8 cellular contexts compared by ENCODE assay signal in the genomic region with DNA sequence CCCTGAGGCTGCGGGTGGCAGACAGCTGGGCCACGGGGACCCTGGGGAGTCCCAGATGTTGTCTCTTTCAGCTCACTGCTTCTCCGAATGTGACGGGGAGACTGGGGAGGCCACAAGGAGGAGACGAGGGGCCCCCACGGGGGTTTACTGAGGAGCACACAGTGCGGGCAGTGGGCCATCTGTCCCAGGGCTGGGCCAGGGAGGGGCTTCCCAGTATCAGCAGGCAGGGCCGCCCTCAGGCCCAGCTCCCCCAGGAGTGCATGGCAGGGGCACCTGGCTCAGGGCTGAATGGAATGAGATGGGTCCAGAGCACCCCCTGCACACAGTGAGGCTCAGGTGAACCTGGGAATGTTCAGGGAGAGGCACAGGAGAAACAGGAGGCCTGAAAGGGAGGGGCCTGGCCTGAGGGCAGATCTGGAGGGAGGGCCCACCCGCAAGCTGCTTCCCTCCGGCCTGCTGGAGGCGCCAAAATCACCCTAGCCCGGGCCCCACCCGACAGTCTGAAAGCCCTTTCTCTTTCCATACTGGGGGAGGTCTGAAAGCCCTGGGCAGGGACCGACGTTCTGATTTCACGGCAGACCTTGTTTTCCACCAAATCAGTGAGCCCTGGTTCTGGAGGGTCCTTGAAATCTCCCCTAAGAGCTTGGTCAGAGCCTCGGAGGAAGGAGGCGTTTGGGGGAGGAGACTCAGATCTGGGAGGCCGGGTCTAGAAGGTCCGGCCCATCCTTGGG.
DNase-seq lines count a peak whose midpoint lies in the region; ATAC-seq lines count a peak whose summit lies in the region.

No MANE protein-coding gene starts in this region.

- ATAC-seq in GM19025 (IDR thresholded peaks at IDR 0.05; ENCODE audit: low read depth, unreplicated experiment): peak; percentile 58
- peak; percentile 38 for ATAC-seq in HG03066 (IDR thresholded peaks at IDR 0.05; ENCODE audit: low read depth, unreplicated experiment)

- H3K36me3 Mint-ChIP-seq in dendritic cell treated with granulocyte-macrophage colony-stimulating factor and Interleukin-4, amounts not matched to agents 40 ng/mL and 50 ng/mL, for 4 days (ENCODE audit: low read depth): no peaks in the 10 kb centered on the region

- H3K27ac Mint-ChIP-seq in dendritic cell treated with granulocyte-macrophage colony-stimulating factor and Interleukin-4, amounts not matched to agents 40 ng/mL and 50 ng/mL, for 4 days: peak overlapping the region; percentile 75

- H3K9me3 Mint-ChIP-seq in dendritic cell treated with granulocyte-macrophage colony-stimulating factor and Interleukin-4, amounts not matched to agents 40 ng/mL and 50 ng/mL, for 4 days: no peaks in the 10 kb centered on the region

- H3K36me3 ChIP-seq in mucosa of stomach (ENCODE audit: control insufficient read depth, insufficient read depth, low read length): no peaks in the 10 kb centered on the region

- H3K9me3 ChIP-seq in mucosa of stomach (ENCODE audit: control insufficient read depth, low read length): no peaks in the 10 kb centered on the region

- H3K4me1 Mint-ChIP-seq in dendritic cell treated with granulocyte-macrophage colony-stimulating factor and Interleukin-4, amounts not matched to agents 40 ng/mL and 50 ng/mL, for 4 days (ENCODE audit: low read depth): peaks cover 69% of the 10 kb centered on the region

- peak overlapping the region; percentile 90 for H3K9ac ChIP-seq in mucosa of stomach (ENCODE audit: low read length)

- no peaks in the 10 kb centered on the region for H3K27me3 ChIP-seq in mucosa of stomach (ENCODE audit: control insufficient read depth, insufficient read depth, low read length)

- DNase-seq in DMS 273 (lab: John Stamatoyannopoulos, UW; ENCODE audit: unreplicated experiment) (peak; percentile 89), NCI-H524 (lab: John Stamatoyannopoulos, UW) (peak; percentile 84 to 94), AML-193 (lab: John Stamatoyannopoulos, UW) (no peak)
- no peak for DNase-seq in stimulated activated CD4-positive, alpha-beta T cell treated with anti-CD3 and anti-CD28 coated beads, Interleukin-4, amount 100 ng/mL, for 1 hour

- peaks cover 5% of the 10 kb centered on the region for H3K27me3 Mint-ChIP-seq in dendritic cell treated with granulocyte-macrophage colony-stimulating factor and Interleukin-4, amounts not matched to agents 40 ng/mL and 50 ng/mL, for 4 days

- H3K4me1 ChIP-seq in mucosa of stomach (ENCODE audit: control insufficient read depth, insufficient read depth, low read length): peaks cover 58% of the 10 kb centered on the region

- H3K4me3 Mint-ChIP-seq in dendritic cell treated with granulocyte-macrophage colony-stimulating factor and Interleukin-4, amounts not matched to agents 40 ng/mL and 50 ng/mL, for 4 days: no peak overlapping the region

- H3K4me3 ChIP-seq in mucosa of stomach (ENCODE audit: low read length): peak overlapping the region; percentile 62

- intact Hi-C loops in dendritic cell treated with granulocyte-macrophage colony-stimulating factor and Interleukin-4, amounts not matched to agents 40 ng/mL and 50 ng/mL, for 4 days (cut with micrococcal nuclease): no loop called here

Comparison
In these comparisons a context has a peak if more than half of its experiments do, and no peak if none do; other contexts are left out.
1. DNase-seq: peak in DMS 273 (single experiment) and NCI-H524 (2 of 2); none in stimulated activated CD4-positive, alpha-beta T cell treated with anti-CD3 and anti-CD28 coated beads, Interleukin-4, amount 100 ng/mL, for 1 hour (single experiment) and AML-193 (0 of 2).